In the genomic region with DNA sequence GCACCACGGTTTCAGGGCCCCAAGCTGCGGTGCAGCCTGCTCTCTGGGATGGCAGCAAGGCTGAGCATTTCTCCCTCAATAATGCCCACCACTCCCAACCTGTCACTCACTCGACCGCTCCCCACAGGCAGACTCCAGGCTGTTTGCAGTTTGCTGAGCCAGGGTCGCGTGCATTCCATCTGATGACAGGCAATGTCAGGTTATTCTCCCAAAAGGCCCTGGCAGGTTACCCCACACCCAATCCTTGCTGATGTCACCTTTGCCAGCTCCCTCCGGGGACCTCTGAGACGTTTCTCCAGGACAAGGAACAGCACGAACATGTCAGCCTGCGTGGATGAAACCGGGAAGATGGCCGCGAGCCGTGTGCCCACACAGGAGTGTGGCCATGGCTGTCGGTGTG, we compare ENCODE assay signal across 21 cellular contexts. TPM values are rescaled to one million over a fixed set of nuclear protein-coding genes. Genes with fewer than 3 reads are reported as not detected.
DNase-seq lines count a peak whose midpoint lies in the region; ATAC-seq and TF ChIP-seq lines count a peak whose summit lies in the region.
"Had no signal": no experiment of that assay in that cellular context is flagged by ENCODE, and none has a peak within 500 bp of the region (broad histone marks: within the 10 kb centered on the region; RNA-seq: fewer than 3 reads in every experiment).

No MANE protein-coding gene starts in this region.

- H3K23ac ChIP-seq in mesendoderm (ENCODE audit: low read length) (no peak overlapping the region), trophoblast cell (ENCODE audit: low read length) (no peak overlapping the region)

- H3K56ac ChIP-seq in mesendoderm (ENCODE audit: low read length) = peak overlapping the region; percentile 3

- H4K5ac ChIP-seq in mesendoderm (ENCODE audit: low read length) = no peak overlapping the region

- ATAC-seq in GM19455 (IDR thresholded peaks at IDR 0.05; ENCODE audit: unreplicated experiment) (no peak), esophagus mucosa (no peak)
- ATAC-seq: GM12878 had no signal

- H3K9me3 ChIP-seq in BLaER1 (no peaks in the 10 kb centered on the region), trophoblast cell (ENCODE audit: insufficient read depth, low read depth, low read length) (no peaks in the 10 kb centered on the region)
- H3K9me3 ChIP-seq: BE2C, Caco-2 had no signal

- H2BK120ac ChIP-seq in mesendoderm (ENCODE audit: low read depth, low read length) (no peak overlapping the region), trophoblast cell (ENCODE audit: insufficient read depth, low read length, poor library complexity) (peak overlapping the region; percentile 41)

- H3K4me2 ChIP-seq in BLaER1 = peak overlapping the region; percentile 80
- no peak overlapping the region for H3K4me2 ChIP-seq in mesendoderm (ENCODE audit: low read length)
- no peak overlapping the region for H3K4me2 ChIP-seq in trophoblast cell (ENCODE audit: low read length)
- H3K4me2 ChIP-seq: GM23338 had no signal

- no peak overlapping the region for H3K18ac ChIP-seq in mesendoderm (ENCODE audit: low read length)
- no peak overlapping the region for H3K18ac ChIP-seq in trophoblast cell (ENCODE audit: low read length)

- H3K9ac ChIP-seq in BLaER1 (no peak overlapping the region), mesendoderm (ENCODE audit: low read length) (no peak overlapping the region), trophoblast cell (ENCODE audit: low read length) (no peak overlapping the region)

- H2AK5ac ChIP-seq in mesendoderm (ENCODE audit: low read length) (no peak overlapping the region), trophoblast cell (ENCODE audit: low read length) (peak overlapping the region; percentile 52)

- H3K4me1 ChIP-seq in BLaER1 (peaks cover 63% of the 10 kb centered on the region), mesendoderm (ENCODE audit: control insufficient read depth, low read depth, low read length) (no peaks in the 10 kb centered on the region), trophoblast cell (ENCODE audit: control insufficient read depth in 1 of 2, insufficient read depth in 2 of 2, low read length in 2 of 2) (peaks cover 11% of the 10 kb centered on the region in 2 experiments)
- H3K4me1 ChIP-seq: Caco-2 had no signal

- H3K27me3 ChIP-seq in BLaER1 (peaks cover 37% of the 10 kb centered on the region), mesendoderm (ENCODE audit: insufficient read depth, low read length, poor library complexity) (no peaks in the 10 kb centered on the region), trophoblast cell (ENCODE audit: insufficient read depth, low read length) (no peaks in the 10 kb centered on the region)
- H3K27me3 ChIP-seq: BE2C had no signal

- H4K8ac ChIP-seq in mesendoderm (ENCODE audit: low read depth, low read length) (no peak overlapping the region), trophoblast cell (ENCODE audit: low read depth, low read length) (no peak overlapping the region)

- no peak overlapping the region for H3K4ac ChIP-seq in mesendoderm (ENCODE audit: low read depth, low read length)
- no peak overlapping the region for H3K4ac ChIP-seq in trophoblast cell (ENCODE audit: low read depth, low read length)

- H2BK15ac ChIP-seq in mesendoderm (replicated peaks; ENCODE audit: low read depth) = no peak overlapping the region

- no peak overlapping the region for H2BK12ac ChIP-seq in trophoblast cell (ENCODE audit: low read length)

- CTCF ChIA-PET in HEK293T (lab: Yijun Ruan, JAX) = no interaction called here

- WGBS in mesendoderm (ENCODE audit: extremely low coverage, insufficient coverage, low lambda C conversion rate) = no CpG with 5 or more reads among the region's 15 CpGs
- no CpG with 5 or more reads among the region's 15 CpGs for WGBS in trophoblast cell (ENCODE audit: extremely low coverage, insufficient coverage, insufficient read length)

- peak overlapping the region; percentile 50 for H4K91ac ChIP-seq in trophoblast cell (ENCODE audit: low read depth, low read length)

- H3K4me3 ChIP-seq in BLaER1 = no peak overlapping the region
- H3K4me3 ChIP-seq in mesendoderm (ENCODE audit: low read length) = no peak overlapping the region
- H3K4me3 ChIP-seq in trophoblast cell (ENCODE audit: low read depth, low read length) = no peak overlapping the region
- H3K4me3 ChIP-seq: GM12878, GM23338 had no signal

- H2AFZ ChIP-seq in trophoblast cell (ENCODE audit: insufficient read depth, low read length, poor library complexity) = no peak overlapping the region

- H3K14ac ChIP-seq in trophoblast cell (ENCODE audit: low read length) = no peak overlapping the region

- H3K79me1 ChIP-seq in mesendoderm (ENCODE audit: low read length) (no peaks in the 10 kb centered on the region), trophoblast cell (ENCODE audit: low read length) (peaks cover 4% of the 10 kb centered on the region)

- H3K27ac ChIP-seq in BLaER1 (no peak overlapping the region), mesendoderm (ENCODE audit: low read depth, low read length) (no peak overlapping the region), trophoblast cell (ENCODE audit: low read depth, low read length) (no peak overlapping the region)

- no peak overlapping the region for H4K12ac ChIP-seq in trophoblast cell (ENCODE audit: low read depth, low read length)

- H2BK5ac ChIP-seq in mesendoderm (ENCODE audit: low read length) (no peak overlapping the region), trophoblast cell (ENCODE audit: low read depth, low read length, poor library complexity) (no peak overlapping the region)

- H3K36me3 ChIP-seq in BLaER1 (no peaks in the 10 kb centered on the region), mesendoderm (ENCODE audit: control insufficient read depth, insufficient read depth, low read length) (no peaks in the 10 kb centered on the region), trophoblast cell (ENCODE audit: control insufficient read depth in 1 of 2, insufficient read depth in 2 of 2, low read length in 2 of 2) (no peaks in the 10 kb centered on the region)
- H3K36me3 ChIP-seq: BE2C had no signal

- H3K79me2 ChIP-seq in mesendoderm (ENCODE audit: control insufficient read depth, insufficient read depth, low read length) = no peaks in the 10 kb centered on the region
- peaks cover 2% of the 10 kb centered on the region for H3K79me2 ChIP-seq in trophoblast cell (ENCODE audit: control insufficient read depth, insufficient read depth, low read length, poor library complexity)

- DNase-seq in HEK293T (ENCODE audit: extremely low spot score) (no peak), mesendoderm (no peak), trophoblast cell (peak in 1 of 2 donors; percentile 59), mucosa of gallbladder (ENCODE audit: low spot score) (no peak)
- DNase-seq: BE2C; Caco-2; CD4-positive, alpha-beta T cell; DMS 273 treated with DMSO at 0.1 percent for 48 hours; DND-41; HCEC 1CT; NCI-H1105; NCI-H1694; NCI-H2081 treated with DMSO at 0.1 percent for 48 hours; NCI-H2171 treated with DMSO at 0.1 percent for 48 hours; NCI-H524 treated with DMSO at 0.1 percent for 48 hours; NCI-H82 had no signal

- no peaks in the 10 kb centered on the region for H4K20me1 ChIP-seq in BLaER1

- POLR2A ChIA-PET in HEK293T (lab: Yijun Ruan, JAX) = no interaction called here

TF ChIP-seq in HEK293T, 16 proteins besides CTCF, POLR2A, EP300 and RAD21:
- TF ChIP-seq TARDBP (IDR thresholded peaks at IDR 0.05) = no peak
- TF ChIP-seq, protein P1, sequence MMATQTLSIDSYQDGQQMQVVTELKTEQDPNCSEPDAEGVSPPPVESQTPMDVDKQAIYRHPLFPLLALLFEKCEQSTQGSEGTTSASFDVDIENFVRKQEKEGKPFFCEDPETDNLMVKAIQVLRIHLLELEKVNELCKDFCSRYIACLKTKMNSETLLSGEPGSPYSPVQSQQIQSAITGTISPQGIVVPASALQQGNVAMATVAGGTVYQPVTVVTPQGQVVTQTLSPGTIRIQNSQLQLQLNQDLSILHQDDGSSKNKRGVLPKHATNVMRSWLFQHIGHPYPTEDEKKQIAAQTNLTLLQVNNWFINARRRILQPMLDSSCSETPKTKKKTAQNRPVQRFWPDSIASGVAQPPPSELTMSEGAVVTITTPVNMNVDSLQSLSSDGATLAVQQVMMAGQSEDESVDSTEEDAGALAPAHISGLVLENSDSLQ (IDR thresholded peaks at IDR 0.05) = peak; percentile 5; the same call in 1 of the 2 replicates
- TF ChIP-seq NFRKB (IDR thresholded peaks at IDR 0.05) = no peak

RNA-seq across cellular contexts. Expression of a gene that starts 7.1 kb away (rescaled TPM):
- 1.6 TPM for polyA plus RNA-seq in mesendoderm (2013, experiment 1 of 2)
- 1.8 TPM for polyA plus RNA-seq in mesendoderm (2013, experiment 2 of 2)
- 63.6 and 64.8 TPM in 2 replicates for polyA plus RNA-seq in trophoblast cell (2013)
- total RNA-seq in mucosa of gallbladder = 5.9 TPM
- 13.7 TPM for total RNA-seq in esophagus mucosa
